1 cellular context compared by ENCODE assay signal in genomic region chr6:35742842-35743241, GRCh38.
TF ChIP-seq lines count a peak whose summit lies in the region.

No MANE protein-coding gene starts in this region.

TF ChIP-seq in HepG2, 621 proteins besides CTCF, POLR2A, EP300 and RAD21 (continued from another document and continues in another):
- TF ChIP-seq KIAA2018 (CRISPR knock-in tag; IDR thresholded peaks at IDR 0.05; ENCODE audit: borderline replicate concordance) (no peak), SKIL (CRISPR knock-in tag; IDR thresholded peaks at IDR 0.05; ENCODE audit: borderline replicate concordance) (no peak), ZNF326 (CRISPR knock-in tag; IDR thresholded peaks at IDR 0.05; ENCODE audit: borderline replicate concordance) (no peak), ZNF317 (CRISPR knock-in tag; IDR thresholded peaks at IDR 0.05) (no peak), ZNF350 (CRISPR knock-in tag; IDR thresholded peaks at IDR 0.05; ENCODE audit: borderline replicate concordance, low read depth) (no peak), CERS6 (CRISPR knock-in tag; IDR thresholded peaks at IDR 0.05) (no peak), SIX1 (CRISPR knock-in tag; IDR thresholded peaks at IDR 0.05; ENCODE audit: borderline replicate concordance) (no peak), HCFC1 (IDR thresholded peaks at IDR 0.05; ENCODE audit: low read depth, low read length) (no peak), KDM1A (CRISPR knock-in tag; IDR thresholded peaks at IDR 0.05) (no peak), ZNF510 (CRISPR knock-in tag; IDR thresholded peaks at IDR 0.05; ENCODE audit: low read depth) (no peak), MEIS1 (CRISPR knock-in tag; IDR thresholded peaks at IDR 0.05; ENCODE audit: borderline replicate concordance) (peak; percentile 48; the same call in 1 of the 2 replicates), ARID5B (CRISPR knock-in tag; IDR thresholded peaks at IDR 0.05) (no peak), MAFK (conservative IDR thresholded peaks at IDR 0.05 in 1 of 2, IDR thresholded peaks at IDR 0.05 in 1 of 2; ENCODE audit: low read length in 2 of 2) (no peak), ZNF281 (CRISPR knock-in tag; IDR thresholded peaks at IDR 0.05; ENCODE audit: borderline replicate concordance) (peak; percentile 89), ZNF761 (CRISPR knock-in tag; conservative IDR thresholded peaks at IDR 0.05) (no peak), MEF2D (CRISPR knock-in tag; IDR thresholded peaks at IDR 0.05) (no peak), NCOA1 (CRISPR knock-in tag; IDR thresholded peaks at IDR 0.05) (no peak), ZBTB3 (CRISPR knock-in tag; IDR thresholded peaks at IDR 0.05; ENCODE audit: borderline replicate concordance, low read depth) (no peak), NFKBIZ (CRISPR knock-in tag; IDR thresholded peaks at IDR 0.05) (no peak), ELF3 (CRISPR knock-in tag; IDR thresholded peaks at IDR 0.05) (no peak), ZNF101 (CRISPR knock-in tag; IDR thresholded peaks at IDR 0.05; ENCODE audit: borderline replicate concordance, low read depth) (no peak), ZNF143 (CRISPR knock-in tag; IDR thresholded peaks at IDR 0.05) (no peak), NAIF1 (CRISPR knock-in tag; IDR thresholded peaks at IDR 0.05; ENCODE audit: borderline replicate concordance) (no peak), ZSCAN9 (CRISPR knock-in tag; IDR thresholded peaks at IDR 0.05; ENCODE audit: borderline replicate concordance) (no peak), TFDP1 (CRISPR knock-in tag; IDR thresholded peaks at IDR 0.05; ENCODE audit: borderline replicate concordance) (peak; percentile 60; the same call in 1 of the 2 replicates), ZNF782 (CRISPR knock-in tag; IDR thresholded peaks at IDR 0.05; ENCODE audit: borderline replicate concordance) (no peak), EED (CRISPR knock-in tag; IDR thresholded peaks at IDR 0.05) (no peak), FOSL1 (CRISPR knock-in tag; IDR thresholded peaks at IDR 0.05; ENCODE audit: borderline replicate concordance) (no peak), ZBTB7A (CRISPR knock-in tag; IDR thresholded peaks at IDR 0.05) (no peak), GMEB1 (CRISPR knock-in tag; IDR thresholded peaks at IDR 0.05; ENCODE audit: borderline replicate concordance) (no peak), ETV6 (CRISPR knock-in tag; conservative IDR thresholded peaks at IDR 0.05) (no peak), NKX3-1 (CRISPR knock-in tag; IDR thresholded peaks at IDR 0.05) (no peak), YY1 (IDR thresholded peaks at IDR 0.05; ENCODE audit: insufficient read depth, insufficient replicate concordance, low read depth, low read length) (no peak), IRX3 (CRISPR knock-in tag; IDR thresholded peaks at IDR 0.05; ENCODE audit: borderline replicate concordance, low read depth) (no peak), SSRP1 (CRISPR knock-in tag; IDR thresholded peaks at IDR 0.05) (no peak)
